Comparison of ENCODE assay signal across 16 cellular contexts in the genomic region with DNA sequence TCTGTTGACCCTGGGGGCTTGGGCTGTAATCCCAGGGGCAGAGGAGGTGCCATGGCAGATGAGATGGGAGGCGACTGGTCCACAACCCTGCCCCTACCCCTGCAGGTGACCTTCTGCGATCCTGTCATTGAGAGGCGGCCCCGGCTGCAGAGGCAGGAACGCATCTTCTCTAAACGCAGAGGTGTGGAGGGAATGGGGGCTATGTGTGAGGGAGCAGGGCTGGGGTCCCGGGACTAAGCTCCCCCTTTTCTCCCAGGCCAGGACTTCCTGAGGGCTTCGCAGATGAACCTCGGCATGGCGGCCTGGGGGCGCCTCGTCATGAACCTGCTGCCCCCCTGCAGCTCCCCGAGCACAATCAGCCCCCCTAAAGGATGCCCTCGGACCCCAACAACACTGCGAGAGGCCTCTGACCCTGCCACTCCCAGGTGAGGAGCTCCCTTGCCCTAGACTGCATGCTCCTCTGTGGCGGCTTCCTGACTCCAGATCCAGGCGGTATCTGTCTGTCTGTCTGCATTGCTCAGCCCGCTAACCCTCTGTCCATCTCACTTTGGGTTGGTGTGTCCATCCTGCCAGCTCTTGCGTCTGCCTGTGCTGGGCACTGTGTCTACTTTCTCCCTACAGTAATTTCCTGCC. TPM values are rescaled to one million over a fixed set of nuclear protein-coding genes. Genes with fewer than 3 reads are reported as not detected.
A peak's percentile ranks its signal among the peaks of the same experiment; 100 is the strongest.
DNase-seq lines count a peak whose midpoint lies in the region; ATAC-seq, FAIRE-seq and TF ChIP-seq lines count a peak whose summit lies in the region.
"Had no signal": no experiment of that assay in that cellular context is flagged by ENCODE, and none has a peak within 500 bp of the region (broad histone marks: within the 10 kb centered on the region; RNA-seq: fewer than 3 reads in every experiment).

No MANE protein-coding gene starts in this region.

- no peak overlapping the region for H2AFZ ChIP-seq in K562 (ENCODE audit: low read depth, low read length)

- TF ChIP-seq CTCF in heart right ventricle (IDR thresholded peaks at IDR 0.05): no peak
- TF ChIP-seq CTCF in K562 (IDR thresholded peaks at IDR 0.05 in 2 of 3, conservative IDR thresholded peaks at IDR 0.05 in 1 of 3; ENCODE audit: insufficient read depth in 2 of 3, low read depth in 1 of 3, low read length in 3 of 3): no peak
- TF ChIP-seq CTCF in lower lobe of right lung (IDR thresholded peaks at IDR 0.05): no peak
- no peak for TF ChIP-seq CTCF in upper lobe of right lung (IDR thresholded peaks at IDR 0.05)
- no peak for TF ChIP-seq CTCF in CD4-positive, alpha-beta T cell (IDR thresholded peaks at IDR 0.05)

- H3K79me2 ChIP-seq in K562 (ENCODE audit: control insufficient read depth, insufficient read depth, low read length): no peaks in the 10 kb centered on the region

- TF ChIP-seq EP300 in K562 (IDR thresholded peaks at IDR 0.05; ENCODE audit: low read length): no peak

- in situ Hi-C loops in K562 (cut with MboI): loop anchor here (10.0 kb wide), 1 partner anchor 289 kb away; the partner anchor contains the start of gene CERCAM

- no peak overlapping the region for H3K9ac ChIP-seq in K562 (ENCODE audit: insufficient read depth in 1 of 2, low read depth in 2 of 2, low read length in 2 of 2)

- POLR2A ChIA-PET in K562 (lab: Yijun Ruan, JAX): interaction anchor here (1.3 to 2.2 kb wide), 2 partner anchors 9 to 10 kb away, joined by 5 to 9 read pairs; no protein-coding TSS in a partner anchor
- POLR2A ChIA-PET in CD4-positive, alpha-beta T cell (lab: Charles Lee): interaction anchor here (0.7 to 1.4 kb wide), 2 partner anchors 10 to 24 kb away, joined by 3 to 5 read pairs; partner anchors contain the start of gene ZDHHC12

- no peaks in the 10 kb centered on the region for H3K9me1 ChIP-seq in K562 (ENCODE audit: control insufficient read depth, insufficient read depth, low read length)

- H3K4me1 Mint-ChIP-seq in CD4-positive, alpha-beta T cell (ENCODE audit: low read depth): no peaks in the 10 kb centered on the region

- intact Hi-C loops in Right ventricle myocardium superior (cut with DNase I) (no loop called here), heart right ventricle (cut with DNase I) (no loop called here), K562 (cut with micrococcal nuclease) (no loop called here), lower lobe of right lung (cut with DNase I) (no loop called here), upper lobe of right lung (cut with DNase I) (no loop called here)
- intact Hi-C loops in CD4-positive, alpha-beta T cell (cut with DNase I, micrococcal nuclease): no loop called here

- no peak overlapping the region for H3K27ac Mint-ChIP-seq in CD4-positive, alpha-beta T cell

- TF ChIP-seq POLR2A in K562 (conservative IDR thresholded peaks at IDR 0.05): no peak

- no peaks in the 10 kb centered on the region for H3K9me3 Mint-ChIP-seq in CD4-positive, alpha-beta T cell

- no peaks in the 10 kb centered on the region for H3K27me3 Mint-ChIP-seq in CD4-positive, alpha-beta T cell

- H3K4me3 Mint-ChIP-seq in CD4-positive, alpha-beta T cell: no peak overlapping the region

- H3K27me3 ChIP-seq in heart right ventricle (no peaks in the 10 kb centered on the region), K562 (ENCODE audit: control insufficient read depth in 2 of 2, insufficient read depth in 2 of 2, low read length in 2 of 2) (no peaks in the 10 kb centered on the region), lower lobe of right lung (ENCODE audit: low read depth) (no peaks in the 10 kb centered on the region), upper lobe of right lung (no peaks in the 10 kb centered on the region)
- no peaks in the 10 kb centered on the region for H3K27me3 ChIP-seq in CD4-positive, alpha-beta T cell (ENCODE audit: control insufficient read depth, insufficient read depth, low read length)

- no peak overlapping the region for H3K4me2 ChIP-seq in K562 (ENCODE audit: insufficient read depth, low read length)

- H3K9me3 ChIP-seq in heart right ventricle: no peaks in the 10 kb centered on the region
- H3K9me3 ChIP-seq in K562 (replicated peaks; ENCODE audit: control insufficient read depth, insufficient read depth, low read depth, low read length): no peaks in the 10 kb centered on the region
- H3K9me3 ChIP-seq in lower lobe of right lung: no peaks in the 10 kb centered on the region
- no peaks in the 10 kb centered on the region for H3K9me3 ChIP-seq in upper lobe of right lung
- no peaks in the 10 kb centered on the region for H3K9me3 ChIP-seq in CD4-positive, alpha-beta T cell (ENCODE audit: control insufficient read depth, low read length)

- FAIRE-seq in K562 (lab: Jason Lieb, UNC): no peak
- FAIRE-seq: GM12892 had no signal

- H3K36me3 Mint-ChIP-seq in CD4-positive, alpha-beta T cell (ENCODE audit: low read depth): no peaks in the 10 kb centered on the region

- no TSS peak for BruUV-seq in K562 (replicated peaks; lab: Mats Ljungman, UMichigan)

- TF ChIP-seq RAD21 in K562 (CRISPR knock-in tag; conservative IDR thresholded peaks at IDR 0.05 in 1 of 2, IDR thresholded peaks at IDR 0.05 in 1 of 2): no peak

- no peaks in the 10 kb centered on the region for H3K4me1 ChIP-seq in heart right ventricle
- H3K4me1 ChIP-seq in K562 (replicated peaks in 1 of 2; ENCODE audit: control insufficient read depth in 2 of 2, insufficient read depth in 2 of 2, low read length in 2 of 2): no peaks in the 10 kb centered on the region; a peak in 1 of 5 replicates
- H3K4me1 ChIP-seq in lower lobe of right lung: no peaks in the 10 kb centered on the region
- no peaks in the 10 kb centered on the region for H3K4me1 ChIP-seq in upper lobe of right lung

- H3K4me3 ChIP-seq in heart right ventricle (no peak overlapping the region), K562 (no peak overlapping the region), lower lobe of right lung (no peak overlapping the region), upper lobe of right lung (no peak overlapping the region)

- peaks cover 0 to 62% (median 0%) of the 10 kb centered on the region in 9 donors for H3K36me3 ChIP-seq in heart right ventricle
- peaks cover 60% of the 10 kb centered on the region; the same call in 2 of the 3 replicates for H3K36me3 ChIP-seq in K562 (ENCODE audit: control insufficient read depth, insufficient read depth, low read length)
- H3K36me3 ChIP-seq in lower lobe of right lung: peaks cover 14% of the 10 kb centered on the region
- no peaks in the 10 kb centered on the region for H3K36me3 ChIP-seq in upper lobe of right lung

- no peak overlapping the region for H3K27ac ChIP-seq in heart right ventricle
- no peak overlapping the region for H3K27ac ChIP-seq in K562 (ENCODE audit: extremely low read depth, low read depth, low read length)
- H3K27ac ChIP-seq in lower lobe of right lung: no peak overlapping the region
- H3K27ac ChIP-seq in upper lobe of right lung: no peak overlapping the region
- no peak overlapping the region for H3K27ac ChIP-seq in CD4-positive, alpha-beta T cell (ENCODE audit: low read depth, low read length)
- H3K27ac ChIP-seq: C4-2B had no signal

- CTCF ChIA-PET in K562 (lab: Yijun Ruan, JAX; ENCODE audit: low intra/inter-chr PET ratio): no interaction called here
- CTCF ChIA-PET in CD4-positive, alpha-beta T cell (lab: Charles Lee): no interaction called here

- H4K20me1 ChIP-seq in K562 (replicated peaks; ENCODE audit: control insufficient read depth, insufficient read depth, low read length): no peaks in the 10 kb centered on the region

- DNase-seq in Right ventricle myocardium superior: peak; percentile 23
- DNase-seq in heart right ventricle: no peak
- DNase-seq in K562 (ENCODE audit: extremely low read depth in 1 of 4, low spot score in 3 of 4): no peak
- peak; percentile 41 for DNase-seq in lower lobe of right lung
- peak; percentile 51 for DNase-seq in upper lobe of right lung
- no peak for DNase-seq in CD4-positive, alpha-beta T cell
- DNase-seq: COR-L47, NCI-H1048, NCI-H226, NCI-H524 treated with DMSO at 0.1 percent for 48 hours, SHP77 had no signal

- no peak for ATAC-seq in Right ventricle myocardium superior (ENCODE audit: poor library complexity)
- no peak for ATAC-seq in heart right ventricle
- no peak for ATAC-seq in K562
- no peak for ATAC-seq in lower lobe of right lung
- ATAC-seq in upper lobe of right lung: no peak
- ATAC-seq in HG03378 (IDR thresholded peaks at IDR 0.05; ENCODE audit: unreplicated experiment): no peak
- no peak for ATAC-seq in GM21737 (IDR thresholded peaks at IDR 0.05; ENCODE audit: unreplicated experiment)
- no peak for ATAC-seq in CD4-positive, alpha-beta T cell (ENCODE audit: poor library complexity)
- ATAC-seq: Panc1 had no signal

- WGBS in heart right ventricle, 2 donors: 96 to 97% methylated on average over 19 of the region's 19 CpGs
- 96% methylated on average over 13 of the region's 19 CpGs for WGBS in K562 (ENCODE audit: insufficient coverage, low coverage, missing lambda C conversion rate)

RNA-seq across cellular contexts. Expression of gene ZDHHC12, which starts 9.9 kb away (rescaled TPM):
- total RNA-seq in Right ventricle myocardium superior (5.4 TPM), heart right ventricle (10 to 100 TPM in 2 of 10 donors, 1 to 10 TPM in 8; 4.1 to 22.5 (median 6.0) TPM), K562 (2014; rRNA removed) (38.0 and 57.7 TPM in 2 replicates), K562 (2014; rRNA removed; fragmentation: Illumina TruSeq; extraction: Trizol) (1.1 and 1.9 TPM in 2 replicates), K562 (2015; rRNA removed; fragmentation: Illumina TruSeq; extraction: Trizol) (18.7 and 19.1 TPM in 2 replicates), K562 (2021) (28.7 and 30.3 TPM in 2 replicates), lower lobe of right lung (29.4 TPM), upper lobe of right lung (28.2 TPM)
- polyA plus RNA-seq in heart right ventricle (10 to 100 TPM; 15.2 to 36.6 TPM), K562 (2011; rRNA removed) (13.8 and 24.8 TPM in 2 replicates), K562 (2014; fragmentation: Illumina TruSeq; extraction: Trizol) (6.8 and 27.8 TPM in 2 replicates), K562 (2014; fragmentation: Nextera tagmentation; extraction: Ambion mirVana) (1 to 10 TPM in 1 of 2 experiments, under 1 TPM in 1; 0.21 to 4.3 TPM), K562 (2014; rRNA removed) (31.7 TPM in 2 replicates)
- 7.1 and 18.4 TPM in 2 replicates for total RNA-seq in K562 (2011; cell fraction: chromatin; rRNA removed; ENCODE audit: low replicate concordance)
- 35.0 and 36.5 TPM in 2 replicates for total RNA-seq in K562 (2011; cell fraction: nucleolus; rRNA removed)
- 22.9 and 31.1 TPM in 2 replicates for total RNA-seq in K562 (2011; cell fraction: nucleoplasm; rRNA removed)
- polyA plus RNA-seq in K562 (2011; cell fraction: cytosol; rRNA removed): 30.4 and 84.8 TPM in 2 replicates
- 32.5 and 45.8 TPM in 2 replicates for polyA plus RNA-seq in K562 (2011; cell fraction: nucleus; rRNA removed)
- polyA plus RNA-seq in K562 (2012): 31.0 and 52.7 TPM in 2 replicates
- 3.4 and 6.5 TPM in 2 replicates for polyA minus RNA-seq in K562 (2011; rRNA and poly(A)+ RNA removed)
- polyA minus RNA-seq in K562 (2011; cell fraction: cytosol; rRNA and poly(A)+ RNA removed): 21.7 and 30.2 TPM in 2 replicates
- 5.8 and 6.1 TPM in 2 replicates for polyA minus RNA-seq in K562 (2011; cell fraction: nucleus; rRNA and poly(A)+ RNA removed)
- 10 to 100 TPM; 22.0 to 23.7 TPM for total RNA-seq in CD4-positive, alpha-beta T cell

RNA-seq across cellular contexts. Expression of gene PKN3, which starts 11.8 kb away (rescaled TPM):
- total RNA-seq in Right ventricle myocardium superior (5.7 TPM), heart right ventricle (1 to 10 TPM; 3.7 to 8.9 (median 4.7) TPM), K562 (2014; rRNA removed) (29.4 and 42.4 TPM in 2 replicates), K562 (2014; rRNA removed; fragmentation: Illumina TruSeq; extraction: Trizol) (10.6 and 16.2 TPM in 2 replicates), K562 (2015; rRNA removed; fragmentation: Illumina TruSeq; extraction: Trizol) (17.5 and 19.7 TPM in 2 replicates), K562 (2021) (40.3 and 41.3 TPM in 2 replicates), lower lobe of right lung (11.1 TPM), upper lobe of right lung (13.4 TPM)
- polyA plus RNA-seq in heart right ventricle (10 to 100 TPM; 10.6 to 12.7 TPM), K562 (2011; rRNA removed) (24.5 and 25.4 TPM in 2 replicates), K562 (2014; fragmentation: Illumina TruSeq; extraction: Trizol) (19.7 and 28.3 TPM in 2 replicates), K562 (2014; fragmentation: Nextera tagmentation; extraction: Ambion mirVana) (1 to 10 TPM in 1 of 2 experiments, under 1 TPM in 1; 0.82 to 1.4 TPM), K562 (2014; rRNA removed) (48.9 and 49.2 TPM in 2 replicates)
- 45.1 and 101 TPM in 2 replicates for total RNA-seq in K562 (2011; cell fraction: chromatin; rRNA removed; ENCODE audit: low replicate concordance)
- 76.3 and 95.7 TPM in 2 replicates for total RNA-seq in K562 (2011; cell fraction: nucleolus; rRNA removed)
- total RNA-seq in K562 (2011; cell fraction: nucleoplasm; rRNA removed): 27.9 and 53.6 TPM in 2 replicates
- polyA plus RNA-seq in K562 (2011; cell fraction: cytosol; rRNA removed): 25.0 and 47.2 TPM in 2 replicates
- polyA plus RNA-seq in K562 (2011; cell fraction: nucleus; rRNA removed): 80.6 and 118 TPM in 2 replicates
- polyA plus RNA-seq in K562 (2012): 28.4 and 42.0 TPM in 2 replicates
- 9.4 and 18.7 TPM in 2 replicates for polyA minus RNA-seq in K562 (2011; rRNA and poly(A)+ RNA removed)
- 23.5 and 24.5 TPM in 2 replicates for polyA minus RNA-seq in K562 (2011; cell fraction: cytosol; rRNA and poly(A)+ RNA removed)
- polyA minus RNA-seq in K562 (2011; cell fraction: nucleus; rRNA and poly(A)+ RNA removed): 12.1 and 13.3 TPM in 2 replicates
- 1 to 10 TPM in 1 of 2 experiments, under 1 TPM in 1; 0.95 to 1.9 TPM for total RNA-seq in CD4-positive, alpha-beta T cell

RNA-seq across cellular contexts. Expression of gene SET, which starts 25.0 kb away (rescaled TPM):
- 167 TPM for total RNA-seq in Right ventricle myocardium superior
- 100 to 1,000 TPM; 183 to 228 (median 202) TPM for total RNA-seq in heart right ventricle
- 100 to 1,000 TPM in 1 of 2 donors, 10 to 100 TPM in 1; 87.0 to 138 TPM for polyA plus RNA-seq in heart right ventricle
- 148 and 241 TPM in 2 replicates for total RNA-seq in K562 (2011; cell fraction: chromatin; rRNA removed; ENCODE audit: low replicate concordance)
- total RNA-seq in K562 (2011; cell fraction: nucleolus; rRNA removed): 111 and 117 TPM in 2 replicates
- 183 and 259 TPM in 2 replicates for total RNA-seq in K562 (2011; cell fraction: nucleoplasm; rRNA removed)
- total RNA-seq in K562 (2014; rRNA removed): 887 and 1,071 TPM in 2 replicates
- 1,328 and 1,534 TPM in 2 replicates for total RNA-seq in K562 (2014; rRNA removed; fragmentation: Illumina TruSeq; extraction: Trizol)
- 1,335 and 1,447 TPM in 2 replicates for total RNA-seq in K562 (2015; rRNA removed; fragmentation: Illumina TruSeq; extraction: Trizol)
- total RNA-seq in K562 (2021): 840 and 907 TPM in 2 replicates
- 308 and 520 TPM in 2 replicates for polyA plus RNA-seq in K562 (2011; rRNA removed)
- 84.3 and 133 TPM in 2 replicates for polyA plus RNA-seq in K562 (2011; cell fraction: cytosol; rRNA removed)
- polyA plus RNA-seq in K562 (2011; cell fraction: nucleus; rRNA removed): 138 and 148 TPM in 2 replicates
- 556 and 791 TPM in 2 replicates for polyA plus RNA-seq in K562 (2012)
- 886 and 1,006 TPM in 2 replicates for polyA plus RNA-seq in K562 (2014; fragmentation: Illumina TruSeq; extraction: Trizol)
- polyA plus RNA-seq in K562 (2014; fragmentation: Nextera tagmentation; extraction: Ambion mirVana): 100 to 1,000 TPM; 404 to 534 TPM
- 609 and 622 TPM in 2 replicates for polyA plus RNA-seq in K562 (2014; rRNA removed)
- 1,021 and 1,119 TPM in 2 replicates for polyA minus RNA-seq in K562 (2011; rRNA and poly(A)+ RNA removed)
- 256 and 383 TPM in 2 replicates for polyA minus RNA-seq in K562 (2011; cell fraction: cytosol; rRNA and poly(A)+ RNA removed)
- polyA minus RNA-seq in K562 (2011; cell fraction: nucleus; rRNA and poly(A)+ RNA removed): 100 and 155 TPM in 2 replicates
- total RNA-seq in lower lobe of right lung: 197 TPM
- 227 TPM for total RNA-seq in upper lobe of right lung
- 100 to 1,000 TPM; 228 to 241 TPM for total RNA-seq in CD4-positive, alpha-beta T cell

RNA-seq across cellular contexts. Expression of gene DYNC2I2, which starts 57.4 kb away (rescaled TPM):
- total RNA-seq in Right ventricle myocardium superior: 40.0 TPM
- 10 to 100 TPM; 22.1 to 44.8 (median 30.1) TPM for total RNA-seq in heart right ventricle
- 10 to 100 TPM; 60.1 to 83.2 TPM for polyA plus RNA-seq in heart right ventricle
- total RNA-seq in K562 (2011; cell fraction: chromatin; rRNA removed; ENCODE audit: low replicate concordance): 27.2 and 132 TPM in 2 replicates
- 174 and 202 TPM in 2 replicates for total RNA-seq in K562 (2011; cell fraction: nucleolus; rRNA removed)
- 76.1 and 76.9 TPM in 2 replicates for total RNA-seq in K562 (2011; cell fraction: nucleoplasm; rRNA removed)
- total RNA-seq in K562 (2014; rRNA removed): 249 and 283 TPM in 2 replicates
- 16.0 and 21.6 TPM in 2 replicates for total RNA-seq in K562 (2014; rRNA removed; fragmentation: Illumina TruSeq; extraction: Trizol)
- 69.5 and 71.3 TPM in 2 replicates for total RNA-seq in K562 (2015; rRNA removed; fragmentation: Illumina TruSeq; extraction: Trizol)
- 131 and 144 TPM in 2 replicates for total RNA-seq in K562 (2021)
- polyA plus RNA-seq in K562 (2011; rRNA removed): 70.0 and 85.8 TPM in 2 replicates
- polyA plus RNA-seq in K562 (2011; cell fraction: cytosol; rRNA removed): 110 and 264 TPM in 2 replicates
- 270 and 451 TPM in 2 replicates for polyA plus RNA-seq in K562 (2011; cell fraction: nucleus; rRNA removed)
- polyA plus RNA-seq in K562 (2012): 106 and 139 TPM in 2 replicates
- 36.3 and 76.9 TPM in 2 replicates for polyA plus RNA-seq in K562 (2014; fragmentation: Illumina TruSeq; extraction: Trizol)
- polyA plus RNA-seq in K562 (2014; fragmentation: Nextera tagmentation; extraction: Ambion mirVana): 1 to 10 TPM; 1.5 to 2.3 TPM
- 165 and 184 TPM in 2 replicates for polyA plus RNA-seq in K562 (2014; rRNA removed)
- polyA minus RNA-seq in K562 (2011; rRNA and poly(A)+ RNA removed): 16.9 and 31.4 TPM in 2 replicates
- polyA minus RNA-seq in K562 (2011; cell fraction: cytosol; rRNA and poly(A)+ RNA removed): 70.6 and 79.0 TPM in 2 replicates
- polyA minus RNA-seq in K562 (2011; cell fraction: nucleus; rRNA and poly(A)+ RNA removed): 78.6 and 83.6 TPM in 2 replicates
- 37.3 TPM for total RNA-seq in lower lobe of right lung
- 37.3 TPM for total RNA-seq in upper lobe of right lung
- 1 to 10 TPM; 2.2 to 3.2 TPM for total RNA-seq in CD4-positive, alpha-beta T cell

RNA-seq across cellular contexts. Expression of gene ZER1, which starts 57.7 kb away (rescaled TPM):
- total RNA-seq in Right ventricle myocardium superior (57.3 TPM), heart right ventricle (10 to 100 TPM; 51.8 to 71.1 (median 60.9) TPM), K562 (2014; rRNA removed) (6.8 and 8.4 TPM in 2 replicates), K562 (2014; rRNA removed; fragmentation: Illumina TruSeq; extraction: Trizol) (2.0 and 2.3 TPM in 2 replicates), K562 (2015; rRNA removed; fragmentation: Illumina TruSeq; extraction: Trizol) (3.8 and 4.0 TPM in 2 replicates), K562 (2021) (9.7 and 10.1 TPM in 2 replicates), lower lobe of right lung (45.5 TPM), upper lobe of right lung (32.0 TPM)
- polyA plus RNA-seq in heart right ventricle (10 to 100 TPM; 24.3 to 36.3 TPM), K562 (2011; rRNA removed) (6.5 and 14.3 TPM in 2 replicates), K562 (2014; fragmentation: Illumina TruSeq; extraction: Trizol) (6.2 and 8.6 TPM in 2 replicates), K562 (2014; fragmentation: Nextera tagmentation; extraction: Ambion mirVana) (under 1 TPM; 0.07 to 0.22 TPM), K562 (2014; rRNA removed) (7.1 and 10.7 TPM in 2 replicates)
- 19.8 and 57.5 TPM in 2 replicates for total RNA-seq in K562 (2011; cell fraction: chromatin; rRNA removed; ENCODE audit: low replicate concordance)
- total RNA-seq in K562 (2011; cell fraction: nucleolus; rRNA removed): 14.3 and 15.0 TPM in 2 replicates
- total RNA-seq in K562 (2011; cell fraction: nucleoplasm; rRNA removed): 15.9 and 22.8 TPM in 2 replicates
- 19.3 and 30.6 TPM in 2 replicates for polyA plus RNA-seq in K562 (2011; cell fraction: cytosol; rRNA removed)
- 21.7 and 29.5 TPM in 2 replicates for polyA plus RNA-seq in K562 (2011; cell fraction: nucleus; rRNA removed)
- polyA plus RNA-seq in K562 (2012): 8.3 and 21.2 TPM in 2 replicates
- 5.8 and 6.2 TPM in 2 replicates for polyA minus RNA-seq in K562 (2011; rRNA and poly(A)+ RNA removed)
- 8.0 and 10.1 TPM in 2 replicates for polyA minus RNA-seq in K562 (2011; cell fraction: cytosol; rRNA and poly(A)+ RNA removed)
- 6.7 and 9.1 TPM in 2 replicates for polyA minus RNA-seq in K562 (2011; cell fraction: nucleus; rRNA and poly(A)+ RNA removed)
- total RNA-seq in CD4-positive, alpha-beta T cell: 10 to 100 TPM; 25.4 to 32.6 TPM

Comparison
In these comparisons a context has a peak if more than half of its experiments do, and no peak if none do; other contexts are left out.
1. DNase-seq: peak in Right ventricle myocardium superior (single experiment), lower lobe of right lung (single experiment) and upper lobe of right lung (single experiment); none in heart right ventricle (0 of 2), K562 (0 of 4) and CD4-positive, alpha-beta T cell (0 of 10).